In the genomic region with DNA sequence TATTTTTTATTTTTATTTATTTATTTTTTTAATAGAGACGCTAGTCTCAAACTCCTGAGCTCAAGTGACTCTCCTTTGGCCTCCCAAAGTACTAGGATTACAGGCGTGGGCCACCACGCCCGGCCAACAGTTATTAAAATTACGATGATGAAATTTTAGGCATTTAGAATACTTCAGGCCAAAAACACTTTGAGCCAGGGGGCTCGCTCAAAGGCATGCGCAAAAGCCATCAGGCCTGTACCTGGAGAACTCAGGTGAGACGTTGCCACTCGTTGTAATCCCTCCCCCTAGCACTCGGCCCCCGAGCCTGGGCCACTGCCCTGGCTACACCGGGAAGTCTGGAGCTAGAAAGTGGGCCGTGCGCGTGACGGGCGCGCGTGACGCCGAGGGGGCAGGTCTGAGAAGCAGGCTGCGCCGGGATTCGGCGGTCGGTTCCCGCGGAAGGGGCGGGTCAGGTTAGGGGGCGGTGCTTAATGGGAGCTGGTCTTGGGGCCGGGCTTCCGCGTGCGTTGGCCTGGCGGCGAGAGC, we compare ENCODE assay signal across 1 cellular context.
A peak's percentile ranks its signal among the peaks of the same experiment; 100 is the strongest.
TF ChIP-seq lines count a peak whose summit lies in the region.

No MANE protein-coding gene starts in this region.

TF ChIP-seq in HepG2, 621 proteins besides CTCF, POLR2A, EP300 and RAD21 (continued from another document and continues in another):
- TF ChIP-seq GABPA (IDR thresholded peaks at IDR 0.05; ENCODE audit: low read depth, low read length) (peak; percentile 33; the same call in 1 of the 2 replicates), GABPA (CRISPR knock-in tag; IDR thresholded peaks at IDR 0.05; ENCODE audit: low read depth) (peak; percentile 78), ZNF773 (CRISPR knock-in tag; IDR thresholded peaks at IDR 0.05; ENCODE audit: borderline replicate concordance) (no peak), ZMYM2 (CRISPR knock-in tag; IDR thresholded peaks at IDR 0.05) (peak; percentile 7; the same call in 1 of the 2 replicates), FOXA3 (CRISPR knock-in tag; IDR thresholded peaks at IDR 0.05) (peak; percentile 57), ZNF251 (CRISPR knock-in tag; IDR thresholded peaks at IDR 0.05) (no peak), ZNF441 (CRISPR knock-in tag; IDR thresholded peaks at IDR 0.05; ENCODE audit: borderline replicate concordance) (0 out of 2 replicates have a peak, but pooled peaks have one; percentile 11), KDM4B (CRISPR knock-in tag; IDR thresholded peaks at IDR 0.05) (peak; percentile 90), ZFP36L2 (CRISPR knock-in tag; IDR thresholded peaks at IDR 0.05) (no peak), ZBTB21 (CRISPR knock-in tag; IDR thresholded peaks at IDR 0.05) (peak; percentile 62; the same call in 1 of the 2 replicates), NCOA1 (CRISPR knock-in tag; IDR thresholded peaks at IDR 0.05) (no peak), ATF7 (IDR thresholded peaks at IDR 0.05) (peak; percentile 2; the same call in 1 of the 2 replicates), ATF7 (CRISPR knock-in tag; IDR thresholded peaks at IDR 0.05) (peak; percentile 64; the same call in 1 of the 2 replicates), PCBP2 (optimal IDR thresholded peaks at IDR 0.05; ENCODE audit: low read depth, low read length, poor library complexity, severe bottlenecking) (no peak), ZNF576 (CRISPR knock-in tag; IDR thresholded peaks at IDR 0.05) (no peak), TAF15 (IDR thresholded peaks at IDR 0.05; ENCODE audit: low read depth, low read length, poor library complexity, severe bottlenecking) (peak; percentile 19), SNAPC2 (CRISPR knock-in tag; IDR thresholded peaks at IDR 0.05) (peak; percentile 94), FOXA1 (IDR thresholded peaks at IDR 0.05) (no peak), FOXA1 (CRISPR knock-in tag; IDR thresholded peaks at IDR 0.05) (no peak; the same call in 1 of the 2 replicates), KDM1A (CRISPR knock-in tag; IDR thresholded peaks at IDR 0.05) (peak; percentile 59; the same call in 1 of the 2 replicates), ZNF577 (CRISPR knock-in tag; IDR thresholded peaks at IDR 0.05; ENCODE audit: borderline replicate concordance, low read depth) (no peak; the same call in 1 of the 2 replicates), ATM (IDR thresholded peaks at IDR 0.05; ENCODE audit: borderline replicate concordance) (no peak), SRF (IDR thresholded peaks at IDR 0.05; ENCODE audit: low read depth, low read length) (no peak), SIN3B (IDR thresholded peaks at IDR 0.05; ENCODE audit: low read length) (no peak), GTF2F1 (IDR thresholded peaks at IDR 0.05; ENCODE audit: low read length) (no peak), ZNF816 (CRISPR knock-in tag; IDR thresholded peaks at IDR 0.05; ENCODE audit: borderline replicate concordance) (peak; percentile 54; the same call in 1 of the 2 replicates), TBX2 (CRISPR knock-in tag; IDR thresholded peaks at IDR 0.05; ENCODE audit: borderline replicate concordance) (peak; percentile 82), ZSCAN9 (CRISPR knock-in tag; IDR thresholded peaks at IDR 0.05; ENCODE audit: borderline replicate concordance) (peak; percentile 94), TSC22D2 (CRISPR knock-in tag; IDR thresholded peaks at IDR 0.05; ENCODE audit: borderline replicate concordance) (0 out of 2 replicates have a peak, but pooled peaks have one; percentile 65), ZFP41 (CRISPR knock-in tag; IDR thresholded peaks at IDR 0.05; ENCODE audit: borderline replicate concordance) (no peak), NFE2L1 (CRISPR knock-in tag; IDR thresholded peaks at IDR 0.05; ENCODE audit: borderline replicate concordance) (no peak), AHR (CRISPR knock-in tag; IDR thresholded peaks at IDR 0.05) (peak; percentile 94), CREM (IDR thresholded peaks at IDR 0.05) (peak; percentile 56; the same call in 1 of the 2 replicates), CREM (CRISPR knock-in tag; IDR thresholded peaks at IDR 0.05) (no peak), ELF4 (CRISPR knock-in tag; IDR thresholded peaks at IDR 0.05; ENCODE audit: borderline replicate concordance) (peak; percentile 85), ZBTB1 (CRISPR knock-in tag; IDR thresholded peaks at IDR 0.05; ENCODE audit: borderline replicate concordance) (no peak), SMAD1 (CRISPR knock-in tag; IDR thresholded peaks at IDR 0.05; ENCODE audit: borderline replicate concordance, low read depth) (no peak; the same call in 1 of the 2 replicates), TCF12 (IDR thresholded peaks at IDR 0.05) (no peak), TCF12 (CRISPR knock-in tag; IDR thresholded peaks at IDR 0.05) (no peak), ZNF557 (CRISPR knock-in tag; IDR thresholded peaks at IDR 0.05) (no peak), CREBL2 (CRISPR knock-in tag; IDR thresholded peaks at IDR 0.05; ENCODE audit: borderline replicate concordance) (peak; percentile 66), ZNF20 (CRISPR knock-in tag; IDR thresholded peaks at IDR 0.05) (no peak), ATRX (CRISPR knock-in tag; IDR thresholded peaks at IDR 0.05; ENCODE audit: borderline replicate concordance) (no peak), RBFOX2 (IDR thresholded peaks at IDR 0.05; ENCODE audit: low read depth, low read length) (peak; percentile 87), E2F5 (CRISPR knock-in tag; conservative IDR thresholded peaks at IDR 0.05) (peak; percentile 78)
- TF ChIP-seq, protein P1, sequence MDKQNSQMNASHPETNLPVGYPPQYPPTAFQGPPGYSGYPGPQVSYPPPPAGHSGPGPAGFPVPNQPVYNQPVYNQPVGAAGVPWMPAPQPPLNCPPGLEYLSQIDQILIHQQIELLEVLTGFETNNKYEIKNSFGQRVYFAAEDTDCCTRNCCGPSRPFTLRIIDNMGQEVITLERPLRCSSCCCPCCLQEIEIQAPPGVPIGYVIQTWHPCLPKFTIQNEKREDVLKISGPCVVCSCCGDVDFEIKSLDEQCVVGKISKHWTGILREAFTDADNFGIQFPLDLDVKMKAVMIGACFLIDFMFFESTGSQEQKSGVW (CRISPR knock-in tag; IDR thresholded peaks at IDR 0.05; ENCODE audit: borderline replicate concordance) = no peak; the same call in 1 of the 2 replicates
- TF ChIP-seq, protein P2, sequence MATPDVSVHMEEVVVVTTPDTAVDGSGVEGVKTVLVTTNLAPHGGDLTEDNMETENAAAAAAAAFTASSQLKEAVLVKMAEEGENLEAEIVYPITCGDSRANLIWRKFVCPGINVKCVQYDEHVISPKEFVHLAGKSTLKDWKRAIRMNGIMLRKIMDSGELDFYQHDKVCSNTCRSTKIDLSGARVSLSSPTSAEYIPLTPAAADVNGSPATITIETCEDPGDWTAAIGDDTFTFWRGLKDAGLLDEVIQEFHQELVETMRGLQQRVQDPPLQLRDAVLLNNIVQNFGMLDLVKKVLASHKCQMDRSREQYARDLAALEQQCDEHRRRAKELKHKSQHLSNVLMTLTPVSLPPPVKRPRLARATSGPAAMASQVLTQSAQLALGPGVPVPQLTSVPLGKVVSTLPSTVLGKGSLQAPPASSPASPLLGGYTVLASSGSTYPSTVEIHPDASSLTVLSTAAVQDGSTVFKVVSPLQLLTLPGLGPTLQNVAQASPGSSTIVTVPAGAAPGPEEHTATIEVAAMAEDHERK (CRISPR knock-in tag; IDR thresholded peaks at IDR 0.05; ENCODE audit: low read depth) = peak; percentile 80
- TF ChIP-seq, protein P3, sequence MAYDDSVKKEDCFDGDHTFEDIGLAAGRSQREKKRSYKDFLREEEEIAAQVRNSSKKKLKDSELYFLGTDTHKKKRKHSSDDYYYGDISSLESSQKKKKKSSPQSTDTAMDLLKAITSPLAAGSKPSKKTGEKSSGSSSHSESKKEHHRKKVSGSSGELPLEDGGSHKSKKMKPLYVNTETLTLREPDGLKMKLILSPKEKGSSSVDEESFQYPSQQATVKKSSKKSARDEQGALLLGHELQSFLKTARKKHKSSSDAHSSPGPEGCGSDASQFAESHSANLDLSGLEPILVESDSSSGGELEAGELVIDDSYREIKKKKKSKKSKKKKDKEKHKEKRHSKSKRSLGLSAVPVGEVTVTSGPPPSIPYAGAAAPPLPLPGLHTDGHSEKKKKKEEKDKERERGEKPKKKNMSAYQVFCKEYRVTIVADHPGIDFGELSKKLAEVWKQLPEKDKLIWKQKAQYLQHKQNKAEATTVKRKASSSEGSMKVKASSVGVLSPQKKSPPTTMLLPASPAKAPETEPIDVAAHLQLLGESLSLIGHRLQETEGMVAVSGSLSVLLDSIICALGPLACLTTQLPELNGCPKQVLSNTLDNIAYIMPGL (CRISPR knock-in tag; IDR thresholded peaks at IDR 0.05; ENCODE audit: borderline replicate concordance in 1 of 2, low read depth in 1 of 2) = peak in 1 of 2 experiments; percentile 83; a peak in 3 of 4 replicates
- TF ChIP-seq, protein P4, sequence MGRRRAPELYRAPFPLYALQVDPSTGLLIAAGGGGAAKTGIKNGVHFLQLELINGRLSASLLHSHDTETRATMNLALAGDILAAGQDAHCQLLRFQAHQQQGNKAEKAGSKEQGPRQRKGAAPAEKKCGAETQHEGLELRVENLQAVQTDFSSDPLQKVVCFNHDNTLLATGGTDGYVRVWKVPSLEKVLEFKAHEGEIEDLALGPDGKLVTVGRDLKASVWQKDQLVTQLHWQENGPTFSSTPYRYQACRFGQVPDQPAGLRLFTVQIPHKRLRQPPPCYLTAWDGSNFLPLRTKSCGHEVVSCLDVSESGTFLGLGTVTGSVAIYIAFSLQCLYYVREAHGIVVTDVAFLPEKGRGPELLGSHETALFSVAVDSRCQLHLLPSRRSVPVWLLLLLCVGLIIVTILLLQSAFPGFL (CRISPR knock-in tag; IDR thresholded peaks at IDR 0.05) = no peak
- TF ChIP-seq, protein P5, sequence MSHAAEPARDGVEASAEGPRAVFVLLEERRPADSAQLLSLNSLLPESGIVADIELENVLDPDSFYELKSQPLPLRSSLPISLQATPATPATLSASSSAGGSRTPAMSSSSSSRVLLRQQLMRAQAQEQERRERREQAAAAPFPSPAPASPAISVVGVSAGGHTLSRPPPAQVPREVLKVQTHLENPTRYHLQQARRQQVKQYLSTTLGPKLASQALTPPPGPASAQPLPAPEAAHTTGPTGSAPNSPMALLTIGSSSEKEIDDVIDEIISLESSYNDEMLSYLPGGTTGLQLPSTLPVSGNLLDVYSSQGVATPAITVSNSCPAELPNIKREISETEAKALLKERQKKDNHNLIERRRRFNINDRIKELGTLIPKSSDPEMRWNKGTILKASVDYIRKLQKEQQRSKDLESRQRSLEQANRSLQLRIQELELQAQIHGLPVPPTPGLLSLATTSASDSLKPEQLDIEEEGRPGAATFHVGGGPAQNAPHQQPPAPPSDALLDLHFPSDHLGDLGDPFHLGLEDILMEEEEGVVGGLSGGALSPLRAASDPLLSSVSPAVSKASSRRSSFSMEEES (CRISPR knock-in tag; IDR thresholded peaks at IDR 0.05) = peak; percentile 99
- TF ChIP-seq, protein P6, sequence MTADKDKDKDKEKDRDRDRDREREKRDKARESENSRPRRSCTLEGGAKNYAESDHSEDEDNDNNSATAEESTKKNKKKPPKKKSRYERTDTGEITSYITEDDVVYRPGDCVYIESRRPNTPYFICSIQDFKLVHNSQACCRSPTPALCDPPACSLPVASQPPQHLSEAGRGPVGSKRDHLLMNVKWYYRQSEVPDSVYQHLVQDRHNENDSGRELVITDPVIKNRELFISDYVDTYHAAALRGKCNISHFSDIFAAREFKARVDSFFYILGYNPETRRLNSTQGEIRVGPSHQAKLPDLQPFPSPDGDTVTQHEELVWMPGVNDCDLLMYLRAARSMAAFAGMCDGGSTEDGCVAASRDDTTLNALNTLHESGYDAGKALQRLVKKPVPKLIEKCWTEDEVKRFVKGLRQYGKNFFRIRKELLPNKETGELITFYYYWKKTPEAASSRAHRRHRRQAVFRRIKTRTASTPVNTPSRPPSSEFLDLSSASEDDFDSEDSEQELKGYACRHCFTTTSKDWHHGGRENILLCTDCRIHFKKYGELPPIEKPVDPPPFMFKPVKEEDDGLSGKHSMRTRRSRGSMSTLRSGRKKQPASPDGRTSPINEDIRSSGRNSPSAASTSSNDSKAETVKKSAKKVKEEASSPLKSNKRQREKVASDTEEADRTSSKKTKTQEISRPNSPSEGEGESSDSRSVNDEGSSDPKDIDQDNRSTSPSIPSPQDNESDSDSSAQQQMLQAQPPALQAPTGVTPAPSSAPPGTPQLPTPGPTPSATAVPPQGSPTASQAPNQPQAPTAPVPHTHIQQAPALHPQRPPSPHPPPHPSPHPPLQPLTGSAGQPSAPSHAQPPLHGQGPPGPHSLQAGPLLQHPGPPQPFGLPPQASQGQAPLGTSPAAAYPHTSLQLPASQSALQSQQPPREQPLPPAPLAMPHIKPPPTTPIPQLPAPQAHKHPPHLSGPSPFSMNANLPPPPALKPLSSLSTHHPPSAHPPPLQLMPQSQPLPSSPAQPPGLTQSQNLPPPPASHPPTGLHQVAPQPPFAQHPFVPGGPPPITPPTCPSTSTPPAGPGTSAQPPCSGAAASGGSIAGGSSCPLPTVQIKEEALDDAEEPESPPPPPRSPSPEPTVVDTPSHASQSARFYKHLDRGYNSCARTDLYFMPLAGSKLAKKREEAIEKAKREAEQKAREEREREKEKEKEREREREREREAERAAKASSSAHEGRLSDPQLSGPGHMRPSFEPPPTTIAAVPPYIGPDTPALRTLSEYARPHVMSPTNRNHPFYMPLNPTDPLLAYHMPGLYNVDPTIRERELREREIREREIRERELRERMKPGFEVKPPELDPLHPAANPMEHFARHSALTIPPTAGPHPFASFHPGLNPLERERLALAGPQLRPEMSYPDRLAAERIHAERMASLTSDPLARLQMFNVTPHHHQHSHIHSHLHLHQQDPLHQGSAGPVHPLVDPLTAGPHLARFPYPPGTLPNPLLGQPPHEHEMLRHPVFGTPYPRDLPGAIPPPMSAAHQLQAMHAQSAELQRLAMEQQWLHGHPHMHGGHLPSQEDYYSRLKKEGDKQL (CRISPR knock-in tag; IDR thresholded peaks at IDR 0.05; ENCODE audit: low read depth) = no peak
- TF ChIP-seq, protein P7, sequence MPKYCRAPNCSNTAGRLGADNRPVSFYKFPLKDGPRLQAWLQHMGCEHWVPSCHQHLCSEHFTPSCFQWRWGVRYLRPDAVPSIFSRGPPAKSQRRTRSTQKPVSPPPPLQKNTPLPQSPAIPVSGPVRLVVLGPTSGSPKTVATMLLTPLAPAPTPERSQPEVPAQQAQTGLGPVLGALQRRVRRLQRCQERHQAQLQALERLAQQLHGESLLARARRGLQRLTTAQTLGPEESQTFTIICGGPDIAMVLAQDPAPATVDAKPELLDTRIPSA (CRISPR knock-in tag; IDR thresholded peaks at IDR 0.05; ENCODE audit: borderline replicate concordance) = peak; percentile 52; the same call in 1 of the 2 replicates
